11 cellular contexts compared by ENCODE assay signal in the genomic region with DNA sequence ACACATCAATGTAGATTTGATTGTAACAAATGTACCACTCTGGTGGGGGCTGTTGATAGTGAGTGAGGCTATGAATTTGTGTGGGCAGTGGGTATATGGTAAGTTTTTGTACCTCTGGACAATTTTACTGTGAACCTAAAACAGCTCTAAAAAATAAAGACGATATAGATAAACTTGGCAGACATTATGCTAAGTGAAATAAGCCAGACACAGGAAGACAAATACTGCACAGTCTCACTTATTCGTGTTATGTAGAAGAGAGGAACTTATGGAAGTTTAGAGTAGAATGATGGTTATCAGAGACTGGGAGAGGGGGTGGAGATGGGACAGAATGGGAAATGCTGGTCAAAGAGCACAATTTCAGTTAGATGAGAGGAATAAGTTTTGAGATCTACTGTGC. TPM values are rescaled to one million over a fixed set of nuclear protein-coding genes. Genes with fewer than 3 reads are reported as not detected.
"Had no signal": no experiment of that assay in that cellular context is flagged by ENCODE, and none has a peak within 500 bp of the region (broad histone marks: within the 10 kb centered on the region; RNA-seq: fewer than 3 reads in every experiment).

No MANE protein-coding gene starts in this region.

- H3K9ac ChIP-seq: GM23248 had no signal

- H3K4me3 ChIP-seq: GM23248, GM23338, HAP-1 had no signal

- H3K9me3 ChIP-seq: HAP-1 had no signal

- H3K4me1 ChIP-seq: HAP-1 had no signal

- ATAC-seq: GM23338, HCT116 had no signal

- DNase-seq: GM23248, GOT3, H7, H9, HCEC 1CT, HFFc6 had no signal

- H3K4me2 ChIP-seq: GM23338 had no signal

- H3K4me3 Mint-ChIP-seq: GM23338, H9, HFFc6 had no signal

- H3K27ac ChIP-seq: GM23248 had no signal

- H3K4me1 Mint-ChIP-seq: GM23338, H9 had no signal

- H2AFZ ChIP-seq: GM23248, GM23338 had no signal

- H3K9me3 Mint-ChIP-seq: HFFc6 had no signal

- H3K36me3 ChIP-seq: HAP-1 had no signal

- H3K27ac Mint-ChIP-seq: GM23338, H9, HFFc6 had no signal

RNA-seq across cellular contexts. Expression of a gene that starts 8.7 kb away (rescaled TPM):
- total RNA-seq: GM23248, GM23338, H1, H4, H7, H9, HFFc6 had no signal
- polyA plus RNA-seq: GM23248, GM23338, H1 had no signal

RNA-seq across cellular contexts. Expression of a gene that starts 13.0 kb away (rescaled TPM):
- total RNA-seq: GM23248, GM23338, H1, H4, H7, H9, HFFc6 had no signal
- polyA plus RNA-seq: GM23248, GM23338, H1 had no signal

RNA-seq across cellular contexts. Expression of a gene that starts 28.1 kb away (rescaled TPM):
- total RNA-seq: GM23248, GM23338, H1, H4, H7, H9, HFFc6 had no signal
- polyA plus RNA-seq: GM23248, GM23338 had no signal

RNA-seq across cellular contexts. Expression of a gene that starts 30.8 kb away (rescaled TPM):
- total RNA-seq: GM23248, GM23338, H1, H7, H9, HFFc6 had no signal
- polyA plus RNA-seq: GM23248, GM23338, H1 had no signal

RNA-seq across cellular contexts. Expression of a gene that starts 55.3 kb away (rescaled TPM):
- total RNA-seq: GM23248, GM23338, H1, H4, H7, H9, HFFc6 had no signal
- polyA plus RNA-seq: GM23248, GM23338 had no signal
